ENCODE assay signal across 19 cellular contexts in the genomic region with DNA sequence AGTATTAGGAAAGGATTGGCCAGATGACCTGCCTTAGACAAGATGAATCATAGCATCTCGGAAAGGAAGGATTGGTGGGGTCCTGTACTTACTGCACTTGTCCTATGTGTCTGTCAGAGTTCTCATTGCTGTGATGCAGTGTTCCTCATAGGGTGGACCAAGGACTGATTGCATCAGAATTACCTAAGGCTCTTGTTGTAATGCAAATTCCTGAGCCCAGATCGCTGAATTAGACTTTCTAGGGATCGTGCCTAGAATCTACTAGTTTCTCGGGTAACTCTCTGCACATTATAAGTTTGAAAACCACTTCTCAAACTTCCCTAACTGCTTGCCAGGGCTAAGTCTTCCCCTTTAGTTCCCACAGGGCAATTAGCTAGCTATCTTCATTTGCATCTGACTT.
A peak's percentile ranks its signal among the peaks of the same experiment; 100 is the strongest.
DNase-seq lines count a peak whose midpoint lies in the region; ATAC-seq, FAIRE-seq and TF ChIP-seq lines count a peak whose summit lies in the region.
"Had no signal": no experiment of that assay in that cellular context is flagged by ENCODE, and none has a peak within 500 bp of the region (broad histone marks: within the 10 kb centered on the region; RNA-seq: fewer than 3 reads in every experiment).

No MANE protein-coding gene starts in this region.

- peaks cover 4% of the 10 kb centered on the region for H3K9me3 Mint-ChIP-seq in activated naive CD4-positive, alpha-beta T cell treated with anti-CD3 and anti-CD28 coated beads, Interleukin-2, amount 50 U/mL, for 24 hours
- no peaks in the 10 kb centered on the region for H3K9me3 Mint-ChIP-seq in activated naive CD4-positive, alpha-beta T cell treated with anti-CD3 and anti-CD28 coated beads, Interleukin-2, amount 10 ng/mL, durations not matched to agents 7 days and 5 days

- CTCF ChIA-PET in activated naive CD4-positive, alpha-beta T cell treated with anti-CD3 and anti-CD28 coated beads, Interleukin-2, amount 10 ng/mL, durations not matched to agents 7 days and 5 days (lab: Charles Lee): no interaction called here

- TF ChIP-seq CTCF in HL-60 (IDR thresholded peaks at IDR 0.05; ENCODE audit: insufficient read depth, low read length): no peak
- no peak for TF ChIP-seq CTCF in bronchial epithelial cell (IDR thresholded peaks at IDR 0.05; ENCODE audit: insufficient read depth, low read length, severe bottlenecking)

- FAIRE-seq in bronchial epithelial cell (lab: Jason Lieb, UNC): peak; percentile 13
- FAIRE-seq: GM12892, HTR-8/SVneo had no signal

- H3K27ac Mint-ChIP-seq in activated naive CD4-positive, alpha-beta T cell treated with anti-CD3 and anti-CD28 coated beads, Interleukin-2, amount 50 U/mL, for 24 hours: peak overlapping the region; percentile 48
- no peak overlapping the region for H3K27ac Mint-ChIP-seq in activated naive CD4-positive, alpha-beta T cell treated with anti-CD3 and anti-CD28 coated beads, Interleukin-2, amount 10 ng/mL, durations not matched to agents 7 days and 5 days

- H3K27me3 Mint-ChIP-seq in activated naive CD4-positive, alpha-beta T cell treated with anti-CD3 and anti-CD28 coated beads, Interleukin-2, amount 50 U/mL, for 24 hours: no peaks in the 10 kb centered on the region
- no peaks in the 10 kb centered on the region for H3K27me3 Mint-ChIP-seq in activated naive CD4-positive, alpha-beta T cell treated with anti-CD3 and anti-CD28 coated beads, Interleukin-2, amount 10 ng/mL, durations not matched to agents 7 days and 5 days

- ATAC-seq in GM21360 (IDR thresholded peaks at IDR 0.05; ENCODE audit: unreplicated experiment): no peak

- peaks cover 59% of the 10 kb centered on the region for H3K4me1 Mint-ChIP-seq in activated naive CD4-positive, alpha-beta T cell treated with anti-CD3 and anti-CD28 coated beads, Interleukin-2, amount 50 U/mL, for 24 hours
- H3K4me1 Mint-ChIP-seq in activated naive CD4-positive, alpha-beta T cell treated with anti-CD3 and anti-CD28 coated beads, Interleukin-2, amount 10 ng/mL, durations not matched to agents 7 days and 5 days: peaks cover 30% of the 10 kb centered on the region

- no peaks in the 10 kb centered on the region for H3K36me3 Mint-ChIP-seq in activated naive CD4-positive, alpha-beta T cell treated with anti-CD3 and anti-CD28 coated beads, Interleukin-2, amount 50 U/mL, for 24 hours
- peaks cover 12% of the 10 kb centered on the region for H3K36me3 Mint-ChIP-seq in activated naive CD4-positive, alpha-beta T cell treated with anti-CD3 and anti-CD28 coated beads, Interleukin-2, amount 10 ng/mL, durations not matched to agents 7 days and 5 days

- DNase-seq in activated naive CD4-positive, alpha-beta T cell treated with anti-CD3 and anti-CD28 coated beads, Interleukin-2, amount 10 ng/mL, durations not matched to agents 7 days and 5 days: no peak
- peak; percentile 18 to 43 for DNase-seq in HL-60 (ENCODE audit: low read depth in 1 of 2, low spot score in 1 of 2)
- DNase-seq in bronchial epithelial cell (ENCODE audit: low read depth): peak; percentile 18
- peak; percentile 15 for DNase-seq in skeletal muscle cell (ENCODE audit: low read depth)
- no peak for DNase-seq in NCI-H2227 treated with DMSO at 0.1 percent for 48 hours (lab: John Stamatoyannopoulos, UW)
- no peak for DNase-seq in COLO668 (lab: John Stamatoyannopoulos, UW; ENCODE audit: unreplicated experiment)
- DNase-seq: DMS 273 treated with DMSO at 0.1 percent for 48 hours, HCEC 1CT, KBM-7, NCI-H1048, NCI-H1436 treated with DMSO at 0.1 percent for 48 hours, NCI-H2029 treated with DMSO at 0.1 percent for 48 hours, NCI-H524, SHP77, SK-N-SH had no signal

- H3K4me3 Mint-ChIP-seq in activated naive CD4-positive, alpha-beta T cell treated with anti-CD3 and anti-CD28 coated beads, Interleukin-2, amount 50 U/mL, for 24 hours: no peak overlapping the region
- H3K4me3 Mint-ChIP-seq in activated naive CD4-positive, alpha-beta T cell treated with anti-CD3 and anti-CD28 coated beads, Interleukin-2, amount 10 ng/mL, durations not matched to agents 7 days and 5 days: no peak overlapping the region

- no peaks in the 10 kb centered on the region for H3K27me3 ChIP-seq in HL-60 (ENCODE audit: insufficient read depth, poor library complexity, severe bottlenecking)
- H3K27me3 ChIP-seq in bronchial epithelial cell (ENCODE audit: control insufficient read depth, insufficient read depth, low read length): no peaks in the 10 kb centered on the region

- no peaks in the 10 kb centered on the region for H3K36me3 ChIP-seq in bronchial epithelial cell (ENCODE audit: control insufficient read depth, insufficient read depth, low read length)

- H3K4me3 ChIP-seq in HL-60 (replicated peaks; ENCODE audit: insufficient read depth, low read length): no peak overlapping the region
- no peak overlapping the region for H3K4me3 ChIP-seq in bronchial epithelial cell (ENCODE audit: low read depth, low read length)
- no peak overlapping the region for H3K4me3 ChIP-seq in skeletal muscle cell (ENCODE audit: low read depth, low read length)

- H3K27ac ChIP-seq in HL-60 (replicated peaks): no peak overlapping the region

Comparison
In these comparisons a context has a peak if more than half of its experiments do, and no peak if none do; other contexts are left out.
1. DNase-seq: peak in HL-60 (2 of 2), bronchial epithelial cell (single experiment) and skeletal muscle cell (single experiment); none in activated naive CD4-positive, alpha-beta T cell treated with anti-CD3 and anti-CD28 coated beads, Interleukin-2, amount 10 ng/mL, durations not matched to agents 7 days and 5 days (single experiment), NCI-H2227 treated with DMSO at 0.1 percent for 48 hours (single experiment) and COLO668 (single experiment).